ENCODE assay signal across 8 cellular contexts in genomic region chr2:231713738-231714638, GRCh38. TPM values are rescaled to one million over a fixed set of nuclear protein-coding genes. Genes with fewer than 3 reads are reported as not detected.
DNase-seq lines count a peak whose midpoint lies in the region; ATAC-seq and TF ChIP-seq lines count a peak whose summit lies in the region.

No MANE protein-coding gene starts in this region.

- TF ChIP-seq POLR2A in right lobe of liver (IDR thresholded peaks at IDR 0.05) = peak; percentile 17

- peak; percentile 89 for DNase-seq in DMS79 treated with DMSO at 0.1 percent for 48 hours (lab: John Stamatoyannopoulos, UW)
- DNase-seq in NCI-H69 (lab: John Stamatoyannopoulos, UW) = peak; percentile 79
- DNase-seq in activated CD4-positive, alpha-beta T cell treated with anti-CD3 and anti-CD28 coated beads, Interleukin-2, amount 50 U/mL, for 1 hour = peak; percentile 94
- peak; percentile 63 to 88 for DNase-seq in dermis microvascular lymphatic vessel endothelial cell (ENCODE audit: low read depth in 2 of 2)
- DNase-seq in right lobe of liver = peak; percentile 88 to 92 (median 90)
- DNase-seq in stimulated activated CD4-positive, alpha-beta T cell treated with anti-CD3 and anti-CD28 coated beads, Interleukin-4, amount 100 ng/mL, for 4 hours = peak; percentile 80 to 86

- 18% methylated on average over 4 of the region's 15 CpGs for WGBS in right lobe of liver (ENCODE audit: insufficient coverage, low coverage, low lambda C conversion rate, missing lambda C conversion rate)

- TF ChIP-seq CTCF in right lobe of liver (IDR thresholded peaks at IDR 0.05) = peak; percentile 91 to 95 (median 93)

- peaks cover 0 to 20% (median 10%) of the 10 kb centered on the region in 4 donors for H3K4me1 ChIP-seq in right lobe of liver

- ATAC-seq in HG03196 (IDR thresholded peaks at IDR 0.05; ENCODE audit: unreplicated experiment) (peak; percentile 25), right lobe of liver (peak; percentile 61 to 74 (median 70)), HG03139 (IDR thresholded peaks at IDR 0.05; ENCODE audit: unreplicated experiment) (no peak)

- H3K27ac ChIP-seq in right lobe of liver = peak overlapping the region in 1 of 3 donors; percentile 53

- no peaks in the 10 kb centered on the region for H3K9me3 ChIP-seq in right lobe of liver

- peaks cover 0 to 11% (median 4%) of the 10 kb centered on the region in 4 donors for H3K36me3 ChIP-seq in right lobe of liver

- no peak overlapping the region for H3K4me3 ChIP-seq in right lobe of liver

- no peaks in the 10 kb centered on the region for H3K27me3 ChIP-seq in right lobe of liver

- intact Hi-C loops in right lobe of liver (cut with DNase I) = loop anchor here (5.0 to 10.0 kb wide), 3 partner anchors 37 to 99 kb away; partner anchors contain the start of genes COPS7B (in 1 of the 2) and PDE6D (in 1 of the 2)

RNA-seq across cellular contexts. Expression of gene PTMA, which starts 5.7 kb away (rescaled TPM):
- total RNA-seq in dermis microvascular lymphatic vessel endothelial cell (712 and 977 TPM in 2 replicates), right lobe of liver (100 to 1,000 TPM; 180 to 373 (median 252) TPM)
